In the genomic region with DNA sequence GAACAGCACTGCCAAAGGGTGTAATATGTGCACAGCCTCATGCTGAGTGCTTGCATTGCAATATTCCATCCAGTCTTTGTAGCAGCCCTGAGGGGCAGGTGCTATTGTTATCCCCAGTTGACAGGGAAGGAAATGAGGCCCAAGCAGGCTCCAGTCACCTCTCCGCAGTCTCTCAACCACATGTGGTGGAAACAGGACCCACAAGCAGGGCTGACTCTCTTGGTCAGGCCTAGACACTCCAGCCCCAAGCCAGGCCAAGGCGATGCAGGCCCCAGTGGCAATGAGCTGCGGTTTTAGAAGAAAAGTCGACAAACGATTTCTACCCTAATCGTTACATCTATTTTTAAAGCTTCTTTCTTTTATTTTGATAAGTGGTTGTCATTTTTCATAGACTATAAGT, we compare ENCODE assay signal across 16 cellular contexts.
"Had no signal": no experiment of that assay in that cellular context is flagged by ENCODE, and none has a peak within 500 bp of the region (broad histone marks: within the 10 kb centered on the region; RNA-seq: fewer than 3 reads in every experiment).

No MANE protein-coding gene starts in this region.

- H3K27me3 ChIP-seq: cardiac muscle cell, gastrocnemius medialis, heart right ventricle, left lung, tibial nerve had no signal

- H3K27me3 Mint-ChIP-seq: progenitor cell of endocrine pancreas had no signal

- H3K4me3 ChIP-seq: cardiac muscle cell, gastrocnemius medialis, heart right ventricle, left lung, tibial nerve had no signal

- DNase-seq: activated CD4-positive, alpha-beta T cell treated with anti-CD3 and anti-CD28 coated beads for 4 hours; activated CD8-positive, alpha-beta memory T cell treated with anti-CD3 and anti-CD28 coated beads, Interleukin-2, amount 50 U/mL, for 48 hours; activated CD8-positive, alpha-beta T cell treated with anti-CD3 and anti-CD28 coated beads, Interleukin-2, amount 10 ng/mL, durations not matched to agents 7 days and 5 days; activated naive CD4-positive, alpha-beta T cell treated with anti-CD3 and anti-CD28 coated beads for 36 hours; gastrocnemius medialis; heart right ventricle; islet precursor cell; left lung; mesenchymal stem cell; right cardiac atrium; T-cell; WERI-Rb-1 had no signal

- H3K9me3 Mint-ChIP-seq: activated naive CD4-positive, alpha-beta T cell treated with anti-CD3 and anti-CD28 coated beads for 36 hours; stimulated activated effector memory CD8-positive, alpha-beta T cell treated with anti-CD3 and anti-CD28 coated beads, Interleukin-12 subunit alpha, Interleukin-12 subunit beta, amount 100 ng/mL, for 72 hours; T-cell had no signal

- ATAC-seq: activated CD8-positive, alpha-beta T cell treated with anti-CD3 and anti-CD28 coated beads, Interleukin-2, amount 10 ng/mL, durations not matched to agents 7 days and 5 days; gastrocnemius medialis; heart right ventricle; left lung; right cardiac atrium; stimulated activated effector memory CD8-positive, alpha-beta T cell treated with anti-CD3 and anti-CD28 coated beads, Interleukin-12 subunit alpha, Interleukin-12 subunit beta, amount 100 ng/mL, for 72 hours; T-cell had no signal

- H3K36me3 ChIP-seq: cardiac muscle cell, gastrocnemius medialis, heart right ventricle, left lung, tibial nerve, WERI-Rb-1 had no signal

- H3K27ac Mint-ChIP-seq: activated CD8-positive, alpha-beta T cell treated with anti-CD3 and anti-CD28 coated beads, Interleukin-2, amount 10 ng/mL, durations not matched to agents 7 days and 5 days; activated naive CD4-positive, alpha-beta T cell treated with anti-CD3 and anti-CD28 coated beads for 36 hours; stimulated activated effector memory CD8-positive, alpha-beta T cell treated with anti-CD3 and anti-CD28 coated beads, Interleukin-12 subunit alpha, Interleukin-12 subunit beta, amount 100 ng/mL, for 72 hours; T-cell had no signal

- H3K4me3 Mint-ChIP-seq: activated CD8-positive, alpha-beta T cell treated with anti-CD3 and anti-CD28 coated beads, Interleukin-2, amount 10 ng/mL, durations not matched to agents 7 days and 5 days; activated naive CD4-positive, alpha-beta T cell treated with anti-CD3 and anti-CD28 coated beads for 36 hours; stimulated activated effector memory CD8-positive, alpha-beta T cell treated with anti-CD3 and anti-CD28 coated beads, Interleukin-12 subunit alpha, Interleukin-12 subunit beta, amount 100 ng/mL, for 72 hours; T-cell had no signal

- H3K4me1 ChIP-seq: gastrocnemius medialis, left lung had no signal

- H3K36me3 Mint-ChIP-seq: stimulated activated effector memory CD8-positive, alpha-beta T cell treated with anti-CD3 and anti-CD28 coated beads, Interleukin-12 subunit alpha, Interleukin-12 subunit beta, amount 100 ng/mL, for 72 hours; T-cell had no signal

- H3K27ac ChIP-seq: cardiac muscle cell, gastrocnemius medialis, heart right ventricle, left lung, WERI-Rb-1 had no signal

- H3K9me3 ChIP-seq: gastrocnemius medialis, heart right ventricle, left lung, tibial nerve had no signal
